Comparison of ENCODE assay signal across 9 cellular contexts in genomic region chr3:159861369-159861987, GRCh38. TPM values are rescaled to one million over a fixed set of nuclear protein-coding genes. Genes with fewer than 3 reads are reported as not detected.
DNase-seq lines count a peak whose midpoint lies in the region; ATAC-seq and TF ChIP-seq lines count a peak whose summit lies in the region.
"Had no signal": no experiment of that assay in that cellular context is flagged by ENCODE, and none has a peak within 500 bp of the region (broad histone marks: within the 10 kb centered on the region; RNA-seq: fewer than 3 reads in every experiment).

No MANE protein-coding gene starts in this region.

- H3K4me3 Mint-ChIP-seq in activated naive CD4-positive, alpha-beta T cell treated with anti-CD3 and anti-CD28 coated beads for 36 hours = no peak overlapping the region
- H3K4me3 Mint-ChIP-seq: CD4-positive, CD25-positive, alpha-beta regulatory T cell had no signal

- H3K36me3 ChIP-seq in BLaER1 treated with 17β-estradiol and CSF1 and Interleukin-3, amounts not matched to agents 10 nM and 100 nM = no peaks in the 10 kb centered on the region

- H3K9me3 Mint-ChIP-seq in activated naive CD4-positive, alpha-beta T cell treated with anti-CD3 and anti-CD28 coated beads for 36 hours = no peaks in the 10 kb centered on the region
- H3K9me3 Mint-ChIP-seq: CD4-positive, CD25-positive, alpha-beta regulatory T cell had no signal

- intact Hi-C loops in activated naive CD4-positive, alpha-beta T cell treated with anti-CD3 and anti-CD28 coated beads for 36 hours (cut with micrococcal nuclease) = no loop called here

- peak overlapping the region in 3 of 10 experiments; percentile 9 to 29 (median 18); a peak in 4 of 20 replicates for H3K4me3 ChIP-seq in BLaER1 treated with 17β-estradiol and CSF1 and Interleukin-3, amounts not matched to agents 10 nM and 100 nM

- peak overlapping the region in 10 of 11 experiments; percentile 41 to 91 (median 80); a peak in 19 of 22 replicates for H3K27ac ChIP-seq in BLaER1 treated with 17β-estradiol and CSF1 and Interleukin-3, amounts not matched to agents 10 nM and 100 nM

- H3K27me3 Mint-ChIP-seq in activated naive CD4-positive, alpha-beta T cell treated with anti-CD3 and anti-CD28 coated beads for 36 hours (ENCODE audit: low read depth) = peaks cover 14% of the 10 kb centered on the region

- no peaks in the 10 kb centered on the region for H3K27me3 ChIP-seq in BLaER1 treated with 17β-estradiol and CSF1 and Interleukin-3, amounts not matched to agents 10 nM and 100 nM

- H4K20me1 ChIP-seq in BLaER1 treated with 17β-estradiol and CSF1 and Interleukin-3, amounts not matched to agents 10 nM and 100 nM = no peaks in the 10 kb centered on the region

- H3K4me1 Mint-ChIP-seq in activated naive CD4-positive, alpha-beta T cell treated with anti-CD3 and anti-CD28 coated beads for 36 hours (ENCODE audit: low read depth) = peaks cover 2% of the 10 kb centered on the region
- H3K4me1 Mint-ChIP-seq: CD4-positive, CD25-positive, alpha-beta regulatory T cell had no signal

- H3K36me3 Mint-ChIP-seq in activated naive CD4-positive, alpha-beta T cell treated with anti-CD3 and anti-CD28 coated beads for 36 hours (ENCODE audit: low read depth) = no peaks in the 10 kb centered on the region
- H3K36me3 Mint-ChIP-seq: CD4-positive, CD25-positive, alpha-beta regulatory T cell had no signal

- H3K4me2 ChIP-seq in BLaER1 treated with 17β-estradiol and CSF1 and Interleukin-3, amounts not matched to agents 10 nM and 100 nM = peak overlapping the region; percentile 60 to 85 (median 77)

- CTCF ChIA-PET in activated naive CD4-positive, alpha-beta T cell treated with anti-CD3 and anti-CD28 coated beads for 36 hours (lab: Charles Lee) = no interaction called here

- DNase-seq in dermis microvascular lymphatic vessel endothelial cell (ENCODE audit: low read depth in 2 of 2) = peak; percentile 44 to 91
- DNase-seq in epidermal melanocyte (ENCODE audit: insufficient read length, low spot score) = no peak
- DNase-seq in activated naive CD4-positive, alpha-beta T cell treated with anti-CD3 and anti-CD28 coated beads for 36 hours = no peak
- no peak for DNase-seq in erythroblast (lab: John Stamatoyannopoulos, UW)
- DNase-seq in nucleus accumbens (lab: John Stamatoyannopoulos, UW) = no peak
- DNase-seq: CD4-positive, CD25-positive, alpha-beta regulatory T cell had no signal

- ATAC-seq in GM19438 (IDR thresholded peaks at IDR 0.05; ENCODE audit: low read depth, unreplicated experiment) (peak; percentile 63), HG03066 (IDR thresholded peaks at IDR 0.05; ENCODE audit: low read depth, unreplicated experiment) (peak; percentile 52)

- H3K9me3 ChIP-seq in BLaER1 treated with 17β-estradiol and CSF1 and Interleukin-3, amounts not matched to agents 10 nM and 100 nM (replicated peaks in 1 of 11) = no peaks in the 10 kb centered on the region

- peak overlapping the region in 9 of 11 experiments; percentile 31 to 77 (median 57); a peak in 16 of 22 replicates for H3K9ac ChIP-seq in BLaER1 treated with 17β-estradiol and CSF1 and Interleukin-3, amounts not matched to agents 10 nM and 100 nM

- H3K4me1 ChIP-seq in BLaER1 treated with 17β-estradiol and CSF1 and Interleukin-3, amounts not matched to agents 10 nM and 100 nM = peaks cover 20 to 48% (median 38%) of the 10 kb centered on the region in 10 experiments

- no peak overlapping the region for H3K27ac Mint-ChIP-seq in activated naive CD4-positive, alpha-beta T cell treated with anti-CD3 and anti-CD28 coated beads for 36 hours

- no peak for TF ChIP-seq POLR2A in erythroblast (IDR thresholded peaks at IDR 0.05; ENCODE audit: low read length)

RNA-seq across cellular contexts. Expression of gene SCHIP1, which starts 21.8 kb away (rescaled TPM):
- total RNA-seq in dermis microvascular lymphatic vessel endothelial cell = 2.7 TPM in 2 replicates
- total RNA-seq in activated naive CD4-positive, alpha-beta T cell treated with anti-CD3 and anti-CD28 coated beads for 36 hours = not detected
- total RNA-seq: CD4-positive, CD25-positive, alpha-beta regulatory T cell had no signal

Comparison
In these comparisons a context has a peak if more than half of its experiments do, and no peak if none do; other contexts are left out.
1. DNase-seq: peak in dermis microvascular lymphatic vessel endothelial cell (2 of 2); none in epidermal melanocyte (single experiment), activated naive CD4-positive, alpha-beta T cell treated with anti-CD3 and anti-CD28 coated beads for 36 hours (single experiment), erythroblast (0 of 2) and nucleus accumbens (0 of 56).